In genomic region chr18:2984703-2985261, GRCh38 we compare ENCODE assay signal across 11 cellular contexts. TPM values are rescaled to one million over a fixed set of nuclear protein-coding genes. Genes with fewer than 3 reads are reported as not detected.
DNase-seq lines count a peak whose midpoint lies in the region; ATAC-seq, FAIRE-seq and TF ChIP-seq lines count a peak whose summit lies in the region.
"Had no signal": no experiment of that assay in that cellular context is flagged by ENCODE, and none has a peak within 500 bp of the region (broad histone marks: within the 10 kb centered on the region; RNA-seq: fewer than 3 reads in every experiment).

No MANE protein-coding gene starts in this region.

- BruUV-seq in HepG2 (replicated peaks; lab: Mats Ljungman, UMichigan), result no TSS peak

- intact Hi-C loops in HepG2 (cut with micrococcal nuclease; ENCODE audit: unreplicated experiment), result loop anchor here (1.0 to 2.0 kb wide), 3 partner anchors 52 to 262 kb away; no protein-coding TSS in a partner anchor

- H2AFZ ChIP-seq in HepG2 (ENCODE audit: low read length), result no peak overlapping the region

- H3K27me3 ChIP-seq in HepG2 (ENCODE audit: control insufficient read depth in 1 of 2, insufficient read depth in 2 of 2, low read length in 2 of 2) (no peaks in the 10 kb centered on the region), thymus (ENCODE audit: control insufficient read depth, insufficient read depth) (no peaks in the 10 kb centered on the region)
- H3K27me3 ChIP-seq: breast epithelium had no signal

- H3K4me1 ChIP-seq in HepG2 (ENCODE audit: insufficient read depth, low read length) (peaks cover 99% of the 10 kb centered on the region), thymus (ENCODE audit: control insufficient read depth, insufficient read depth, low read length) (peaks cover 18% of the 10 kb centered on the region)

- POLR2A ChIA-PET in activated CD8-positive, alpha-beta T cell treated with anti-CD3 and anti-CD28 coated beads, Interleukin-2, amount 10 ng/mL, durations not matched to agents 7 days and 5 days (lab: Charles Lee), result interaction anchor here (0.7 to 1.6 kb wide), 7 partner anchors 20 to 312 kb away, joined by 3 to 6 read pairs (median 3); partner anchors contain the start of gene MYL12A
- POLR2A ChIA-PET in HepG2 (lab: Yijun Ruan, JAX), result interaction anchor here (0.7 to 2.7 kb wide), 16 partner anchors 12 to 272 kb away, joined by 3 to 40 read pairs (median 4); no protein-coding TSS in a partner anchor

- H3K9me3 ChIP-seq in HepG2 (ENCODE audit: low read length) (no peaks in the 10 kb centered on the region), thymus (ENCODE audit: control insufficient read depth) (no peaks in the 10 kb centered on the region)
- H3K9me3 ChIP-seq: breast epithelium had no signal

- H3K27me3 Mint-ChIP-seq in activated T-cell treated with anti-CD3 and anti-CD28 coated beads, Interleukin-2, amount 50 U/mL, for 72 hours (ENCODE audit: low read depth), result no peaks in the 10 kb centered on the region
- H3K27me3 Mint-ChIP-seq in activated CD8-positive, alpha-beta T cell treated with anti-CD3 and anti-CD28 coated beads, Interleukin-2, amount 10 ng/mL, durations not matched to agents 7 days and 5 days (ENCODE audit: low read depth), result no peaks in the 10 kb centered on the region

- no peak for DNase-seq in activated T-cell treated with anti-CD3 and anti-CD28 coated beads, Interleukin-2, amount 50 U/mL, for 72 hours
- no peak for DNase-seq in activated T-cell treated with anti-CD3 and anti-CD28 coated beads, Interleukin-2, amount 50 U/mL, for 1 hour
- no peak for DNase-seq in activated CD8-positive, alpha-beta T cell treated with anti-CD3 and anti-CD28 coated beads, Interleukin-2, amount 10 ng/mL, durations not matched to agents 7 days and 5 days
- DNase-seq in HepG2 (ENCODE audit: low spot score), result peak; percentile 96
- no peak for DNase-seq in foreskin fibroblast
- DNase-seq in OCI-M2 (lab: John Stamatoyannopoulos, UW; ENCODE audit: unreplicated experiment), result no peak
- DNase-seq in HK-2 (ENCODE audit: unreplicated experiment), result no peak
- DNase-seq: kidney glomerular epithelial cell, NCI-H345 had no signal

- 5% methylated on average over 2 of the region's 2 CpGs for WGBS in HepG2 (ENCODE audit: low lambda C conversion rate)
- 94% methylated on average over 2 of the region's 2 CpGs for WGBS in thymus

- CTCF ChIA-PET in activated CD8-positive, alpha-beta T cell treated with anti-CD3 and anti-CD28 coated beads, Interleukin-2, amount 10 ng/mL, durations not matched to agents 7 days and 5 days (lab: Charles Lee), result interaction anchor here (0.8 to 6.3 kb wide), 29 partner anchors 10 to 312 kb away, joined by 3 to 136 read pairs (median 6); partner anchors contain the start of gene MYL12A
- CTCF ChIA-PET in HepG2 (lab: Yijun Ruan, JAX; ENCODE audit: low intra/inter-chr PET ratio, low total read pairs), result interaction anchor here (0.9 to 1.3 kb wide), 2 partner anchors 37 to 53 kb away, joined by 3 to 4 read pairs; no protein-coding TSS in a partner anchor

- H3K36me3 Mint-ChIP-seq in activated T-cell treated with anti-CD3 and anti-CD28 coated beads, Interleukin-2, amount 50 U/mL, for 72 hours (ENCODE audit: insufficient read depth in 2 of 2), result peaks cover 4 to 14% of the 10 kb centered on the region in 2 donors
- H3K36me3 Mint-ChIP-seq in activated CD8-positive, alpha-beta T cell treated with anti-CD3 and anti-CD28 coated beads, Interleukin-2, amount 10 ng/mL, durations not matched to agents 7 days and 5 days (ENCODE audit: low read depth), result peaks cover 25% of the 10 kb centered on the region

- TF ChIP-seq EP300 in HepG2 (IDR thresholded peaks at IDR 0.05; ENCODE audit: low read depth in 2 of 2, low read length in 2 of 2) (peak in 1 of 2 experiments; percentile 91; a peak in 2 of 4 replicates), HepG2 (CRISPR knock-in tag; IDR thresholded peaks at IDR 0.05; ENCODE audit: borderline replicate concordance) (peak; percentile 88; the same call in 1 of the 2 replicates)

- peak overlapping the region; percentile 55 to 70 for H3K4me3 Mint-ChIP-seq in activated T-cell treated with anti-CD3 and anti-CD28 coated beads, Interleukin-2, amount 50 U/mL, for 72 hours
- no peak overlapping the region for H3K4me3 Mint-ChIP-seq in activated CD8-positive, alpha-beta T cell treated with anti-CD3 and anti-CD28 coated beads, Interleukin-2, amount 10 ng/mL, durations not matched to agents 7 days and 5 days

- no peak for TF ChIP-seq RAD21 in HepG2 (CRISPR knock-in tag; IDR thresholded peaks at IDR 0.05)

- H3K27ac ChIP-seq in HepG2 (ENCODE audit: extremely low read length, insufficient read depth, low read length) (peak overlapping the region; percentile 81), thymus (ENCODE audit: low read depth) (peak overlapping the region; percentile 8)
- H3K27ac ChIP-seq: breast epithelium had no signal

- H3K27ac Mint-ChIP-seq in activated T-cell treated with anti-CD3 and anti-CD28 coated beads, Interleukin-2, amount 50 U/mL, for 72 hours, result peak overlapping the region; percentile 98
- H3K27ac Mint-ChIP-seq in activated CD8-positive, alpha-beta T cell treated with anti-CD3 and anti-CD28 coated beads, Interleukin-2, amount 10 ng/mL, durations not matched to agents 7 days and 5 days, result peak overlapping the region; percentile 81

- peak overlapping the region; percentile 57 for H3K9ac ChIP-seq in HepG2 (ENCODE audit: insufficient read depth, low read depth, low read length)

- H3K36me3 ChIP-seq in HepG2 (replicated peaks in 1 of 2; ENCODE audit: control insufficient read depth in 1 of 2, insufficient read depth in 2 of 2, low read length in 2 of 2) (peaks cover 0 to 5% of the 10 kb centered on the region in 2 experiments; a peak in 2 of 5 replicates), thymus (ENCODE audit: control insufficient read depth, insufficient read depth) (no peaks in the 10 kb centered on the region)
- H3K36me3 ChIP-seq: breast epithelium had no signal

- H3K4me2 ChIP-seq in HepG2 (ENCODE audit: low read depth, low read length), result peak overlapping the region; percentile 67

- H3K4me3 ChIP-seq in HepG2 (replicated peaks in 1 of 3; ENCODE audit: insufficient read depth in 1 of 3, low read depth in 2 of 3, low read length in 3 of 3), result peak overlapping the region in 2 of 3 experiments; percentile 11 to 30; a peak in 2 of 6 replicates
- no peak overlapping the region for H3K4me3 ChIP-seq in thymus (ENCODE audit: low read length)
- H3K4me3 ChIP-seq in foreskin fibroblast (ENCODE audit: low read depth in 1 of 2, low read length in 2 of 2), result no peak overlapping the region
- H3K4me3 ChIP-seq: breast epithelium had no signal

- H3K79me2 ChIP-seq in HepG2 (ENCODE audit: insufficient read depth, low read length), result peaks cover 93% of the 10 kb centered on the region

- in situ Hi-C loops in HepG2 (cut with HindIII; ENCODE audit: extremely low pct_ligation_motif_present, low pct_unique_long_range_greater_than_20kb), result no loop called here

- peak in 1 of 2 donors; percentile 4 for ATAC-seq in activated T-cell treated with anti-CD3 and anti-CD28 coated beads, Interleukin-2, amount 50 U/mL, for 72 hours (replicated peaks in 1 of 2)
- ATAC-seq in activated CD8-positive, alpha-beta T cell treated with anti-CD3 and anti-CD28 coated beads, Interleukin-2, amount 10 ng/mL, durations not matched to agents 7 days and 5 days, result no peak
- peak; percentile 86 for ATAC-seq in HepG2

- FAIRE-seq in HepG2 (lab: Jason Lieb, UNC), result peak; percentile 96

- H3K9me3 Mint-ChIP-seq in activated T-cell treated with anti-CD3 and anti-CD28 coated beads, Interleukin-2, amount 50 U/mL, for 72 hours, result no peaks in the 10 kb centered on the region
- no peaks in the 10 kb centered on the region for H3K9me3 Mint-ChIP-seq in activated CD8-positive, alpha-beta T cell treated with anti-CD3 and anti-CD28 coated beads, Interleukin-2, amount 10 ng/mL, durations not matched to agents 7 days and 5 days (ENCODE audit: insufficient read depth)

- no peak for TF ChIP-seq POLR2A in HepG2 (IDR thresholded peaks at IDR 0.05; ENCODE audit: insufficient read depth in 1 of 2, low read depth in 2 of 2, low read length in 2 of 2)

- H4K20me1 ChIP-seq in HepG2 (ENCODE audit: insufficient read depth, low read length), result peaks cover 90% of the 10 kb centered on the region

- TF ChIP-seq CTCF in HepG2 (CRISPR knock-in tag; IDR thresholded peaks at IDR 0.05), result peak; percentile 31; the same call in 1 of the 2 replicates
- TF ChIP-seq CTCF in foreskin fibroblast (IDR thresholded peaks at IDR 0.05; ENCODE audit: low read depth, low read length), result no peak

- H3K4me1 Mint-ChIP-seq in activated T-cell treated with anti-CD3 and anti-CD28 coated beads, Interleukin-2, amount 50 U/mL, for 72 hours (ENCODE audit: low read depth), result peaks cover 85% of the 10 kb centered on the region
- peaks cover 69% of the 10 kb centered on the region for H3K4me1 Mint-ChIP-seq in activated CD8-positive, alpha-beta T cell treated with anti-CD3 and anti-CD28 coated beads, Interleukin-2, amount 10 ng/mL, durations not matched to agents 7 days and 5 days (ENCODE audit: low read depth)

RNA-seq across cellular contexts. Expression of gene LPIN2, which starts 28.2 kb away (rescaled TPM):
- 100 to 1,000 TPM; 101 to 106 TPM for total RNA-seq in activated T-cell treated with anti-CD3 and anti-CD28 coated beads, Interleukin-2, amount 50 U/mL, for 72 hours
- total RNA-seq in activated CD8-positive, alpha-beta T cell treated with anti-CD3 and anti-CD28 coated beads, Interleukin-2, amount 10 ng/mL, durations not matched to agents 7 days and 5 days, result 10 to 100 TPM; 77.5 TPM
- total RNA-seq in HepG2 (2016; rRNA removed; fragmentation: Illumina TruSeq; extraction: Trizol), result 46.0 and 59.5 TPM in 2 replicates
- total RNA-seq in HepG2 (2016; cell fraction: cytosol; rRNA removed; fragmentation: Illumina TruSeq; extraction: Trizol; ENCODE audit: low read depth), result 12.8 and 14.6 TPM in 2 replicates
- 44.4 and 54.4 TPM in 2 replicates for total RNA-seq in HepG2 (2016; cell fraction: insoluble cytoplasmic fraction; rRNA removed; fragmentation: Illumina TruSeq; extraction: Trizol)
- 20.5 and 21.5 TPM in 2 replicates for total RNA-seq in HepG2 (2016; cell fraction: membrane; rRNA removed; fragmentation: Illumina TruSeq; extraction: Trizol)
- total RNA-seq in HepG2 (2016; cell fraction: nucleus; rRNA removed; fragmentation: Illumina TruSeq; extraction: Trizol), result 50.5 and 53.1 TPM in 2 replicates
- polyA plus RNA-seq in HepG2 (2011; rRNA removed) (110 and 119 TPM in 2 replicates), thymus (11.1 TPM)
- 76.4 and 101 TPM in 2 replicates for polyA plus RNA-seq in HepG2 (2011; cell fraction: cytosol; rRNA removed)
- 114 and 124 TPM in 2 replicates for polyA plus RNA-seq in HepG2 (2011; cell fraction: nucleus; rRNA removed)
- 53.5 and 68.4 TPM in 2 replicates for polyA plus RNA-seq in HepG2 (2012)
- polyA plus RNA-seq in HepG2 (2016; cell fraction: cytosol; fragmentation: Illumina TruSeq; extraction: Trizol; ENCODE audit: low read depth), result 1.7 and 2.2 TPM in 2 replicates
- 32.7 and 38.7 TPM in 2 replicates for polyA plus RNA-seq in HepG2 (2016; cell fraction: insoluble cytoplasmic fraction; fragmentation: Illumina TruSeq; extraction: Trizol; ENCODE audit: low read depth)
- polyA plus RNA-seq in HepG2 (2016; cell fraction: membrane; fragmentation: Illumina TruSeq; extraction: Trizol; ENCODE audit: low read depth), result 5.6 and 6.6 TPM in 2 replicates
- 51.6 and 53.6 TPM in 2 replicates for polyA plus RNA-seq in HepG2 (2016; cell fraction: nucleus; fragmentation: Illumina TruSeq; extraction: Trizol; ENCODE audit: insufficient read depth, low read depth)
- polyA minus RNA-seq in HepG2 (2011; rRNA and poly(A)+ RNA removed; ENCODE audit: low replicate concordance), result 31.2 and 149 TPM in 2 replicates
- polyA minus RNA-seq in HepG2 (2011; cell fraction: cytosol; rRNA and poly(A)+ RNA removed), result 95.1 and 103 TPM in 2 replicates
- 171 and 204 TPM in 2 replicates for polyA minus RNA-seq in HepG2 (2011; cell fraction: nucleus; rRNA and poly(A)+ RNA removed)

Comparison
In these comparisons a context has a peak if more than half of its experiments do, and no peak if none do; other contexts are left out.
1. H3K4me3 ChIP-seq: peak in HepG2 (2 of 3); none in thymus (single experiment) and foreskin fibroblast (0 of 2).